In the genomic region with DNA sequence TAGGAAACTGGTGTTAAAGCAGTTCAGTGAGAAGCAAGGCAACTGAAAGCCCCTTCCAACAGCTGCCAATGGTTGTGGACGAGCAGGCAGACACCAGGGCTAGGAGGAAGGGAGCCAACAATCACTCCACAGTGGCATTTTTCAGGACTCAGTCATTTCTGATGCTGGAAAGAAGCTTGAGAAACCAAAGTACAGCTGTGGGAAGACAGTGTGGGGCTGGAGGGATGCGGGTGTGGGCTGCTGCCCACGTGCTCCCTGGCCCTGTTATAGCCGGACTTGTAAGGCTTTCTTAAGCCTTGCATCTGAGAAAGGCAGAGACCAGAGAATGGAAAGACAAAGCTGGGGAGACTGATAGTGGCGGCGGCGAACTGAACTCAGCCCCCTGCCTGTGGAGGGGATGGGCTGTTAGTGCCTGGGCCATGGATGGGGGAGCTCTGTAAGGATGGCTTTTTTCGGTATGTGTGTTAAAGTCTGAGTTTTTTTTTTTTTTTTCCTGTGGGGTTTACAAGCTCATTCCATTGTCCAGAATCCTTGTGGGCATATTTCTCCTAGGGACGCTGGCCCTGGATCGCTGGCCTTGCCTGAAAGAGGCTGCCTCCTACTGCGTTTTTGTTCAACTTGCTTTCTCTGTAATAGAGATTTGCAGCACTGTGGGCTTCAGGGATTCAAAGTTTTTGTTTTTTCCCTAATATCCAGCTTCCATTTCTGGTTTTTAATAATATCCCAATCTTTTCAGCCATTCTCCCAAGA, we compare ENCODE assay signal across 10 cellular contexts.
A peak's percentile ranks its signal among the peaks of the same experiment; 100 is the strongest.
DNase-seq lines count a peak whose midpoint lies in the region; TF ChIP-seq lines count a peak whose summit lies in the region.
"Had no signal": no experiment of that assay in that cellular context is flagged by ENCODE, and none has a peak within 500 bp of the region (broad histone marks: within the 10 kb centered on the region; RNA-seq: fewer than 3 reads in every experiment).

No MANE protein-coding gene starts in this region.

- H3K27me3 Mint-ChIP-seq in mesothelial cell of epicardium (ENCODE audit: low read depth) = no peaks in the 10 kb centered on the region

- H3K4me3 ChIP-seq in AG04449 (ENCODE audit: low read depth, low read length) = no peak overlapping the region

- peak overlapping the region; percentile 83 for H3K27ac Mint-ChIP-seq in mesothelial cell of epicardium

- TF ChIP-seq CTCF in AG04449 (IDR thresholded peaks at IDR 0.05; ENCODE audit: insufficient read depth, low read length, missing control alignments) (no peak), mesothelial cell of epicardium (IDR thresholded peaks at IDR 0.05; ENCODE audit: unreplicated experiment) (no peak)

- H3K4me1 Mint-ChIP-seq in mesothelial cell of epicardium = peaks cover 51% of the 10 kb centered on the region

- H3K4me3 Mint-ChIP-seq in mesothelial cell of epicardium = no peak overlapping the region

- no peaks in the 10 kb centered on the region for H3K9me3 Mint-ChIP-seq in mesothelial cell of epicardium

- peak; percentile 88 for DNase-seq in AG04449 (ENCODE audit: low read depth, low spot score)
- DNase-seq in LHCN-M2 (ENCODE audit: low read depth) = peak; percentile 95
- no peak for DNase-seq in mesothelial cell of epicardium (ENCODE audit: low spot score in 2 of 2, unreplicated experiment in 2 of 2)
- DNase-seq in NCI-H1105 treated with DMSO at 0.1 percent for 48 hours (lab: John Stamatoyannopoulos, UW) = no peak
- no peak for DNase-seq in GOT3 (lab: John Stamatoyannopoulos, UW)
- DNase-seq in activated CD4-positive, alpha-beta T cell treated with anti-CD3 and anti-CD28 coated beads for 1 hour = no peak
- DNase-seq in ureter (ENCODE audit: low spot score) = no peak
- DNase-seq: activated CD4-positive, alpha-beta T cell treated with anti-CD3 and anti-CD28 coated beads for 4 hours; NCI-H1436 had no signal

- H3K36me3 Mint-ChIP-seq in mesothelial cell of epicardium = no peaks in the 10 kb centered on the region

- peak overlapping the region; percentile 70 for H3K27ac ChIP-seq in cingulate gyrus (ENCODE audit: low read depth, low read length)

- CTCF ChIA-PET in AG04449 (lab: Yijun Ruan, JAX) = interaction anchor here (0.9 to 1.8 kb wide), 9 partner anchors 8 to 439 kb away, joined by 3 to 9 read pairs (median 6); no protein-coding TSS in a partner anchor

- POLR2A ChIA-PET in AG04449 (lab: Yijun Ruan, JAX) = interaction anchor here (0.6 to 2.2 kb wide), 8 partner anchors 8 to 298 kb away, joined by 3 to 8 read pairs (median 3); no protein-coding TSS in a partner anchor

Comparison
In these comparisons a context has a peak if more than half of its experiments do, and no peak if none do; other contexts are left out.
1. DNase-seq: peak in AG04449 (single experiment) and LHCN-M2 (single experiment); none in mesothelial cell of epicardium (0 of 2), NCI-H1105 treated with DMSO at 0.1 percent for 48 hours (single experiment), GOT3 (single experiment), activated CD4-positive, alpha-beta T cell treated with anti-CD3 and anti-CD28 coated beads for 1 hour (single experiment) and ureter (single experiment).